Comparison of ENCODE assay signal across 23 cellular contexts in genomic region chr13:19695829-19696228, GRCh38.
"Had no signal": no experiment of that assay in that cellular context is flagged by ENCODE, and none has a peak within 500 bp of the region (broad histone marks: within the 10 kb centered on the region; RNA-seq: fewer than 3 reads in every experiment).

No MANE protein-coding gene starts in this region.

- H3K27ac Mint-ChIP-seq: type B pancreatic cell had no signal

- H3K4me3 ChIP-seq: colonic mucosa, esophagus squamous epithelium, gastroesophageal sphincter, ovary, right atrium auricular region, sigmoid colon, skin epidermis, suprapubic skin, thyroid gland, vagina had no signal

- H3K27me3 ChIP-seq: colonic mucosa, esophagus squamous epithelium, gastroesophageal sphincter, ovary, right atrium auricular region, sigmoid colon, suprapubic skin, thyroid gland, vagina had no signal

- ATAC-seq: gastroesophageal sphincter; left lobe of liver; natural killer cell; stimulated activated naive CD8-positive, alpha-beta T cell treated with anti-CD3 and anti-CD28 coated beads, Interleukin-15, Interleukin-2, amounts not matched to agents 100 U/mL and 50 U/mL, for 24 hours had no signal

- H3K4me3 Mint-ChIP-seq: mesothelial cell of epicardium, natural killer cell, neural crest cell, type B pancreatic cell had no signal

- DNase-seq: colonic mucosa; dermis blood vessel endothelial cell; esophagus squamous epithelium; foreskin fibroblast; glutamatergic neuron; kidney glomerular epithelial cell; mammary epithelial cell; natural killer cell; nucleus accumbens; ovary; sigmoid colon; stimulated activated CD4-positive, alpha-beta T cell treated with anti-CD3 and anti-CD28 coated beads, Interleukin-2, amount 100 ng/mL, for 48 hours; stimulated activated naive CD8-positive, alpha-beta T cell treated with anti-CD3 and anti-CD28 coated beads, Interleukin-15, Interleukin-2, amounts not matched to agents 100 U/mL and 50 U/mL, for 24 hours; thyroid gland had no signal

- H3K9me3 Mint-ChIP-seq: mesothelial cell of epicardium, natural killer cell had no signal

- H3K27me3 Mint-ChIP-seq: type B pancreatic cell had no signal

- H3K9me3 ChIP-seq: colonic mucosa, esophagus squamous epithelium, gastroesophageal sphincter, ovary, right atrium auricular region, sigmoid colon, suprapubic skin, thyroid gland, vagina had no signal

- H3K27ac ChIP-seq: colonic mucosa, esophagus squamous epithelium, gastroesophageal sphincter, ovary, right atrium auricular region, sigmoid colon, skin epidermis, suprapubic skin, thyroid gland, vagina had no signal

- H3K36me3 Mint-ChIP-seq: natural killer cell had no signal

- H3K36me3 ChIP-seq: colonic mucosa, ovary, right atrium auricular region, sigmoid colon, thyroid gland, vagina had no signal

- H3K4me1 ChIP-seq: colonic mucosa, esophagus squamous epithelium, gastroesophageal sphincter, right atrium auricular region, suprapubic skin, vagina had no signal
